In genomic region chr5:35048910-35049309, GRCh38 we compare ENCODE assay signal across 2 cellular contexts.
TF ChIP-seq lines count a peak whose summit lies in the region.

No MANE protein-coding gene starts in this region.

TF ChIP-seq in liver, 16 proteins besides CTCF, POLR2A, EP300 and RAD21:
- no peak for TF ChIP-seq REST (IDR thresholded peaks at IDR 0.05)
- TF ChIP-seq, protein P1, sequence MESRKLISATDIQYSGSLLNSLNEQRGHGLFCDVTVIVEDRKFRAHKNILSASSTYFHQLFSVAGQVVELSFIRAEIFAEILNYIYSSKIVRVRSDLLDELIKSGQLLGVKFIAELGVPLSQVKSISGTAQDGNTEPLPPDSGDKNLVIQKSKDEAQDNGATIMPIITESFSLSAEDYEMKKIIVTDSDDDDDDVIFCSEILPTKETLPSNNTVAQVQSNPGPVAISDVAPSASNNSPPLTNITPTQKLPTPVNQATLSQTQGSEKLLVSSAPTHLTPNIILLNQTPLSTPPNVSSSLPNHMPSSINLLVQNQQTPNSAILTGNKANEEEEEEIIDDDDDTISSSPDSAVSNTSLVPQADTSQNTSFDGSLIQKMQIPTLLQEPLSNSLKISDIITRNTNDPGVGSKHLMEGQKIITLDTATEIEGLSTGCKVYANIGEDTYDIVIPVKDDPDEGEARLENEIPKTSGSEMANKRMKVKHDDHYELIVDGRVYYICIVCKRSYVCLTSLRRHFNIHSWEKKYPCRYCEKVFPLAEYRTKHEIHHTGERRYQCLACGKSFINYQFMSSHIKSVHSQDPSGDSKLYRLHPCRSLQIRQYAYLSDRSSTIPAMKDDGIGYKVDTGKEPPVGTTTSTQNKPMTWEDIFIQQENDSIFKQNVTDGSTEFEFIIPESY (IDR thresholded peaks at IDR 0.05), result no peak
TF ChIP-seq in liver: peak in this region for 0.

TF ChIP-seq in HepG2, 621 proteins besides CTCF, POLR2A, EP300 and RAD21:
- TF ChIP-seq ZNF577 (CRISPR knock-in tag; IDR thresholded peaks at IDR 0.05; ENCODE audit: borderline replicate concordance, low read depth) (no peak), ZNF619 (CRISPR knock-in tag; IDR thresholded peaks at IDR 0.05) (no peak), TOE1 (CRISPR knock-in tag; IDR thresholded peaks at IDR 0.05) (no peak), POGZ (CRISPR knock-in tag; IDR thresholded peaks at IDR 0.05) (no peak), SP140L (CRISPR knock-in tag; IDR thresholded peaks at IDR 0.05; ENCODE audit: borderline replicate concordance) (no peak), CEBPB (IDR thresholded peaks at IDR 0.05; ENCODE audit: borderline replicate concordance, low read depth, low read length) (no peak)
- TF ChIP-seq, protein P2, sequence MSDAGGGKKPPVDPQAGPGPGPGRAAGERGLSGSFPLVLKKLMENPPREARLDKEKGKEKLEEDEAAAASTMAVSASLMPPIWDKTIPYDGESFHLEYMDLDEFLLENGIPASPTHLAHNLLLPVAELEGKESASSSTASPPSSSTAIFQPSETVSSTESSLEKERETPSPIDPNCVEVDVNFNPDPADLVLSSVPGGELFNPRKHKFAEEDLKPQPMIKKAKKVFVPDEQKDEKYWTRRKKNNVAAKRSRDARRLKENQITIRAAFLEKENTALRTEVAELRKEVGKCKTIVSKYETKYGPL (CRISPR knock-in tag; IDR thresholded peaks at IDR 0.05), result no peak
